ENCODE assay signal across 30 cellular contexts in genomic region chrX:97751016-97751415, GRCh38.
"Had no signal": no experiment of that assay in that cellular context is flagged by ENCODE, and none has a peak within 500 bp of the region (broad histone marks: within the 10 kb centered on the region; RNA-seq: fewer than 3 reads in every experiment).

No MANE protein-coding gene starts in this region.

- H3K9ac ChIP-seq: neural progenitor cell, parathyroid adenoma had no signal

- H3K4me1 ChIP-seq: parathyroid adenoma, psoas muscle, right lobe of liver, sigmoid colon, suprapubic skin, testis, tibial artery, transverse colon, upper lobe of right lung, uterus had no signal

- H3K9me3 Mint-ChIP-seq: natural killer cell; nephron; stimulated activated memory B cell treated with anti-CD40 and anti-IgM and Interleukin-4, amounts not matched to agents 10 μg/mL and 1 μg/mL and 100 μg/mL, for 72 hours; stimulated activated naive CD8-positive, alpha-beta T cell treated with anti-CD3 and anti-CD28 coated beads, Interleukin-15, amount 100 ng/mL, for 72 hours had no signal

- H3K79me2 ChIP-seq: parathyroid adenoma had no signal

- H2AFZ ChIP-seq: neural progenitor cell, parathyroid adenoma had no signal

- H3K27me3 Mint-ChIP-seq: naive thymus-derived CD4-positive, alpha-beta T cell; progenitor cell of endocrine pancreas; stimulated activated memory B cell treated with anti-CD40 and anti-IgM and Interleukin-4, amounts not matched to agents 10 μg/mL and 1 μg/mL and 100 μg/mL, for 72 hours; stimulated activated naive CD8-positive, alpha-beta T cell treated with anti-CD3 and anti-CD28 coated beads, Interleukin-15, amount 100 ng/mL, for 72 hours; type B pancreatic cell had no signal

- H3K4me3 ChIP-seq: neural progenitor cell, ovary, psoas muscle, right lobe of liver, sigmoid colon, suprapubic skin, testis, tibial artery, transverse colon, upper lobe of right lung, uterus had no signal

- ATAC-seq: naive thymus-derived CD4-positive, alpha-beta T cell; natural killer cell; psoas muscle; right cardiac atrium; right lobe of liver; stimulated activated memory B cell treated with anti-CD40 and anti-IgM and Interleukin-4, amounts not matched to agents 10 μg/mL and 1 μg/mL and 100 μg/mL, for 72 hours; stimulated activated naive CD8-positive, alpha-beta T cell treated with anti-CD3 and anti-CD28 coated beads, Interleukin-15, amount 100 ng/mL, for 72 hours; stimulated activated naive CD8-positive, alpha-beta T cell treated with anti-CD3 and anti-CD28 coated beads, Interleukin-15, Interleukin-2, amounts not matched to agents 100 U/mL and 50 U/mL, for 24 hours; upper lobe of right lung had no signal

- DNase-seq: naive thymus-derived CD4-positive, alpha-beta T cell; natural killer cell; occipital lobe; ovary; posterior cingulate gyrus; psoas muscle; right cardiac atrium; right lobe of liver; sigmoid colon; small intestine; stimulated activated CD4-positive, alpha-beta T cell treated with anti-CD3 and anti-CD28 coated beads, Interleukin-15, amount 100 ng/mL, for 24 hours; stimulated activated CD4-positive, alpha-beta T cell treated with anti-CD3 and anti-CD28 coated beads, Interleukin-2, amount 100 ng/mL, for 24 hours; stimulated activated CD4-positive, alpha-beta T cell treated with anti-CD3 and anti-CD28 coated beads, Interleukin-2, amount 100 ng/mL, for 48 hours; stimulated activated CD4-positive, alpha-beta T cell treated with anti-CD3 and anti-CD28 coated beads, Interleukin-4, amount 100 ng/mL, for 24 hours; stimulated activated naive CD4-positive, alpha-beta T cell; stimulated activated naive CD8-positive, alpha-beta T cell treated with anti-CD3 and anti-CD28 coated beads, Interleukin-15, amount 100 ng/mL, for 72 hours; stimulated activated naive CD8-positive, alpha-beta T cell treated with anti-CD3 and anti-CD28 coated beads, Interleukin-15, Interleukin-2, amounts not matched to agents 100 U/mL and 50 U/mL, for 24 hours; substantia nigra; testis; tibial artery; transverse colon; upper lobe of right lung; uterus had no signal

- H3K27ac Mint-ChIP-seq: naive thymus-derived CD4-positive, alpha-beta T cell; natural killer cell; nephron; neural progenitor cell; progenitor cell of endocrine pancreas; stimulated activated memory B cell treated with anti-CD40 and anti-IgM and Interleukin-4, amounts not matched to agents 10 μg/mL and 1 μg/mL and 100 μg/mL, for 72 hours; stimulated activated naive CD8-positive, alpha-beta T cell treated with anti-CD3 and anti-CD28 coated beads, Interleukin-15, amount 100 ng/mL, for 72 hours; type B pancreatic cell had no signal

- H3K27ac ChIP-seq: neural progenitor cell, ovary, parathyroid adenoma, psoas muscle, right lobe of liver, sigmoid colon, suprapubic skin, testis, tibial artery, transverse colon, upper lobe of right lung, uterus had no signal

- H3K27me3 ChIP-seq: neural progenitor cell, ovary, right lobe of liver, sigmoid colon, suprapubic skin, testis, tibial artery, transverse colon, upper lobe of right lung had no signal

- H3K4me1 Mint-ChIP-seq: naive thymus-derived CD4-positive, alpha-beta T cell; natural killer cell; neural progenitor cell; stimulated activated memory B cell treated with anti-CD40 and anti-IgM and Interleukin-4, amounts not matched to agents 10 μg/mL and 1 μg/mL and 100 μg/mL, for 72 hours; stimulated activated naive CD8-positive, alpha-beta T cell treated with anti-CD3 and anti-CD28 coated beads, Interleukin-15, amount 100 ng/mL, for 72 hours had no signal

- H3K36me3 Mint-ChIP-seq: naive thymus-derived CD4-positive, alpha-beta T cell; natural killer cell; neural progenitor cell; stimulated activated memory B cell treated with anti-CD40 and anti-IgM and Interleukin-4, amounts not matched to agents 10 μg/mL and 1 μg/mL and 100 μg/mL, for 72 hours; type B pancreatic cell had no signal

- H3K9me3 ChIP-seq: ovary, psoas muscle, right lobe of liver, sigmoid colon, suprapubic skin, testis, tibial artery, transverse colon, upper lobe of right lung, uterus had no signal

- H3K4me2 ChIP-seq: neural progenitor cell had no signal

- H3K36me3 ChIP-seq: neural progenitor cell, ovary, right lobe of liver, sigmoid colon, suprapubic skin, tibial artery, transverse colon, upper lobe of right lung, uterus had no signal

- H3K4me3 Mint-ChIP-seq: naive thymus-derived CD4-positive, alpha-beta T cell; natural killer cell; nephron; neural progenitor cell; stimulated activated memory B cell treated with anti-CD40 and anti-IgM and Interleukin-4, amounts not matched to agents 10 μg/mL and 1 μg/mL and 100 μg/mL, for 72 hours; stimulated activated naive CD8-positive, alpha-beta T cell treated with anti-CD3 and anti-CD28 coated beads, Interleukin-15, amount 100 ng/mL, for 72 hours; type B pancreatic cell had no signal
